In the genomic region with DNA sequence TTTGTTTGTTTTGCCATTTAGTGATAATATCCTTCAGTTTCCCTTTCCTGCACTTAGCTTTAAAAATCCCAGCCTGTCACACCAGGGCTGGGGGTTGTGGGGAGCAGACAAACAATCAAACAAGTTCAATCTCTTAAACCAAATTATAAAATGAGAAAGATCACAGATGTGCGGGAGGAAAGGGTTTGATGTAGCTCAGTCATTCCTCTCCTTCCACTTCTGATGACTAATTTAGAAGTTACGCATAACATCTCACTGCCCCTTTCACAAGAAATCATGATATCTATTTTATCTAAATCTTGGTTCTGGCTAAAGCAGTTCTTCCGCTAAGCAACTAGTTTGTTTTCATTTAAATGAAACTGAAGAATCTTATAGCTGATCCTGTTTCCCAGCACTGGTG, we compare ENCODE assay signal across 11 cellular contexts. TPM values are rescaled to one million over a fixed set of nuclear protein-coding genes. Genes with fewer than 3 reads are reported as not detected.
DNase-seq lines count a peak whose midpoint lies in the region; FAIRE-seq and TF ChIP-seq lines count a peak whose summit lies in the region.
"Had no signal": no experiment of that assay in that cellular context is flagged by ENCODE, and none has a peak within 500 bp of the region (broad histone marks: within the 10 kb centered on the region; RNA-seq: fewer than 3 reads in every experiment).

No MANE protein-coding gene starts in this region.

- POLR2A ChIA-PET in activated CD4-positive, alpha-beta memory T cell treated with anti-CD3 and anti-CD28 coated beads, Interleukin-2, amount 10 ng/mL, durations not matched to agents 7 days and 5 days (lab: Charles Lee), result interaction anchor here (0.7 to 1.7 kb wide), 10 partner anchors 10 to 388 kb away, joined by 3 to 10 read pairs (median 4); partner anchors contain the start of gene ATG7

- peaks cover 30% of the 10 kb centered on the region for H3K4me1 Mint-ChIP-seq in activated CD4-positive, alpha-beta memory T cell treated with anti-CD3 and anti-CD28 coated beads, Interleukin-2, amount 10 ng/mL, durations not matched to agents 7 days and 5 days
- H3K4me1 Mint-ChIP-seq: CD8-positive, alpha-beta memory T cell had no signal

- TF ChIP-seq POLR2A in erythroblast (IDR thresholded peaks at IDR 0.05; ENCODE audit: low read length), result no peak
- TF ChIP-seq POLR2A in esophagus squamous epithelium (IDR thresholded peaks at IDR 0.05), result no peak

- H3K27ac Mint-ChIP-seq in activated CD4-positive, alpha-beta memory T cell treated with anti-CD3 and anti-CD28 coated beads, Interleukin-2, amount 10 ng/mL, durations not matched to agents 7 days and 5 days, result peak overlapping the region; percentile 74
- H3K27ac Mint-ChIP-seq: CD8-positive, alpha-beta memory T cell had no signal

- H3K27me3 ChIP-seq in esophagus squamous epithelium, result peaks cover 0 to 7% (median 0%) of the 10 kb centered on the region in 4 donors

- intact Hi-C loops in esophagus squamous epithelium (cut with DNase I), result loop anchor here (5.0 kb wide), 1 partner anchor 89 kb away; no protein-coding TSS in a partner anchor

- FAIRE-seq in urothelium cell line (lab: Jason Lieb, UNC), result no peak

- no peaks in the 10 kb centered on the region for H3K9me3 ChIP-seq in esophagus squamous epithelium

- WGBS in esophagus squamous epithelium, 2 donors, result 51 to 63% methylated on average over 3 of the region's 3 CpGs

- H3K4me1 ChIP-seq in esophagus squamous epithelium, result peaks cover 0 to 17% (median 0%) of the 10 kb centered on the region in 3 donors

- H3K36me3 Mint-ChIP-seq in activated CD4-positive, alpha-beta memory T cell treated with anti-CD3 and anti-CD28 coated beads, Interleukin-2, amount 10 ng/mL, durations not matched to agents 7 days and 5 days (ENCODE audit: low read depth), result peaks cover 13% of the 10 kb centered on the region
- H3K36me3 Mint-ChIP-seq: CD8-positive, alpha-beta memory T cell had no signal

- H3K4me3 ChIP-seq in esophagus squamous epithelium, result no peak overlapping the region

- peak; percentile 18 to 26 for DNase-seq in stimulated activated CD4-positive, alpha-beta T cell treated with anti-CD3 and anti-CD28 coated beads, Interleukin-15, amount 100 ng/mL, for 48 hours (ENCODE audit: low read depth in 2 of 2)
- no peak for DNase-seq in stimulated activated CD4-positive, alpha-beta T cell treated with anti-CD3 and anti-CD28 coated beads, Interleukin-4, amount 100 ng/mL, for 4 hours
- DNase-seq in activated CD4-positive, alpha-beta memory T cell treated with anti-CD3 and anti-CD28 coated beads, Interleukin-2, amount 10 ng/mL, durations not matched to agents 7 days and 5 days, result peak; percentile 17
- DNase-seq in fibroblast of peridontal ligament (ENCODE audit: extremely low read depth), result peak; percentile 93
- peak; percentile 56 for DNase-seq in urothelium cell line (ENCODE audit: low spot score)
- no peak for DNase-seq in erythroblast (lab: John Stamatoyannopoulos, UW)
- no peak for DNase-seq in medulla oblongata (ENCODE audit: extremely low spot score)
- no peak for DNase-seq in esophagus squamous epithelium (lab: John Stamatoyannopoulos, UW)
- DNase-seq: activated CD4-positive, CD25-positive, alpha-beta regulatory T cell; CD8-positive, alpha-beta memory T cell; cortex of kidney had no signal

- CTCF ChIA-PET in activated CD4-positive, alpha-beta memory T cell treated with anti-CD3 and anti-CD28 coated beads, Interleukin-2, amount 10 ng/mL, durations not matched to agents 7 days and 5 days (lab: Charles Lee), result interaction anchor here (0.7 to 2.5 kb wide), 10 partner anchors 17 to 413 kb away, joined by 3 to 27 read pairs (median 6); partner anchors contain the start of gene ATG7

- H3K9me3 Mint-ChIP-seq in activated CD4-positive, alpha-beta memory T cell treated with anti-CD3 and anti-CD28 coated beads, Interleukin-2, amount 10 ng/mL, durations not matched to agents 7 days and 5 days, result peaks cover 13% of the 10 kb centered on the region

- TF ChIP-seq CTCF in esophagus squamous epithelium (IDR thresholded peaks at IDR 0.05), result no peak

- H3K36me3 ChIP-seq in esophagus squamous epithelium, result no peaks in the 10 kb centered on the region

- H3K27me3 Mint-ChIP-seq in activated CD4-positive, alpha-beta memory T cell treated with anti-CD3 and anti-CD28 coated beads, Interleukin-2, amount 10 ng/mL, durations not matched to agents 7 days and 5 days, result peaks cover 14% of the 10 kb centered on the region

- H3K4me3 Mint-ChIP-seq in activated CD4-positive, alpha-beta memory T cell treated with anti-CD3 and anti-CD28 coated beads, Interleukin-2, amount 10 ng/mL, durations not matched to agents 7 days and 5 days, result no peak overlapping the region
- H3K4me3 Mint-ChIP-seq: CD8-positive, alpha-beta memory T cell had no signal

- no peak overlapping the region for H3K27ac ChIP-seq in esophagus squamous epithelium

RNA-seq across cellular contexts. Expression of gene ATG7, which starts 34.1 kb away (rescaled TPM):
- total RNA-seq in activated CD4-positive, alpha-beta memory T cell treated with anti-CD3 and anti-CD28 coated beads, Interleukin-2, amount 10 ng/mL, durations not matched to agents 7 days and 5 days, result 10 to 100 TPM; 26.9 to 35.1 TPM
- 10 to 100 TPM; 31.3 to 67.7 (median 51.3) TPM for total RNA-seq in esophagus squamous epithelium

Comparison
In these comparisons a context has a peak if more than half of its experiments do, and no peak if none do; other contexts are left out.
1. DNase-seq: peak in stimulated activated CD4-positive, alpha-beta T cell treated with anti-CD3 and anti-CD28 coated beads, Interleukin-15, amount 100 ng/mL, for 48 hours (2 of 2), activated CD4-positive, alpha-beta memory T cell treated with anti-CD3 and anti-CD28 coated beads, Interleukin-2, amount 10 ng/mL, durations not matched to agents 7 days and 5 days (single experiment), fibroblast of peridontal ligament (single experiment) and urothelium cell line (single experiment); none in stimulated activated CD4-positive, alpha-beta T cell treated with anti-CD3 and anti-CD28 coated beads, Interleukin-4, amount 100 ng/mL, for 4 hours (0 of 2), erythroblast (0 of 2), medulla oblongata (single experiment) and esophagus squamous epithelium (single experiment).